8 cellular contexts compared by ENCODE assay signal in the genomic region with DNA sequence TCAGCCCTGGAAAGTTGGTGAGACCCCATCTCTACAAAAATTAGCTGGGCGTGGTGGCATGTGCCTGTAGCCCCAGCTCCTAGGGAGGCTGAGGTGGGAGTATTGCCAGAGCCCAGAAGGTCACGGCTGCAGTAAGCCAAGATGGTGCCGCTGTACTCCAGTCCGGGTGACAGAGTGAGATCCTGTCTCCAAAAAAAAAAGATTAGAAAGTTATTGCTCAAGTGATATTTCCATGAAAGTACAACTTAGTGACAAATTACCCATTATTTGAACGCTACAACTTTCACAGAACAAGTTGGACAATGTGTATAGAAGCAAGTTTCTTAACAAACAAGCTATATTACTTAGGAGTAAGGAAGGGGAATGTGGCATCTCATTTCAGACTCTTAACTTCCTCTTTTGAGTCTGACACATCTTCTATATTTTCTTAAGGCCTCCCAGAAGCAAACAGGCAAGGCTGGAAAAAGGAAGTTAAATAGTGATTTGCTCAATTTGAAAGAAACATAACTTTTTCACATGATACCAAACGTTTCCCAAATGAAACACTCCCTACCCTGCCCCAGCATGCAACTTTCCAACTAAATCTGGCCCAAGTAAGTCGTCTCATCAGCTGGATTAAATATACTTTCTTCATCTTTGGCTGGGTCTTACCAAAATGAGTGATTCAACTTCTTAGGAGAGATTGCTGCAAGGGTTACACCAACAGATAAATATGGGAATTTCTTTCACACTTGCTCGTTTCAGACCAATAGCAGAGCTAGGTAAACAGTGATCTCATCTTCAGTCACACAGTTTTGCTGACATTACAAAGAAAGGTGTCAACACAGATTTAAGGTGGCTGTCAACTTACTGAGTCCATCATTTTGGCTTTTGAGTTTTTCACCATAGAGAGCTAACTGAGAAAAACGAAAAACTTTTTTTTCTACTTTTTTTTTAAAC.
DNase-seq lines count a peak whose midpoint lies in the region; ATAC-seq and TF ChIP-seq lines count a peak whose summit lies in the region.

No MANE protein-coding gene starts in this region.

- no peaks in the 10 kb centered on the region for H3K27me3 Mint-ChIP-seq in stimulated activated naive CD8-positive, alpha-beta T cell treated with anti-CD3 and anti-CD28 coated beads, Interleukin-15, Interleukin-2, amounts not matched to agents 100 ng/mL and 50 ng/mL, for 24 hours

- H3K9ac ChIP-seq in mammary epithelial cell (ENCODE audit: insufficient read depth, low read length), result peak overlapping the region; percentile 80

- intact Hi-C loops in mammary epithelial cell (cut with micrococcal nuclease), result loop anchor here (1.0 to 5.0 kb wide), 4 partner anchors 391 to 919 kb away; no protein-coding TSS in a partner anchor

- H3K36me3 Mint-ChIP-seq in stimulated activated naive CD8-positive, alpha-beta T cell treated with anti-CD3 and anti-CD28 coated beads, Interleukin-15, Interleukin-2, amounts not matched to agents 100 ng/mL and 50 ng/mL, for 24 hours (ENCODE audit: low read depth), result peaks cover 4% of the 10 kb centered on the region

- peak overlapping the region; percentile 65 for H3K4me3 Mint-ChIP-seq in stimulated activated naive CD8-positive, alpha-beta T cell treated with anti-CD3 and anti-CD28 coated beads, Interleukin-15, Interleukin-2, amounts not matched to agents 100 ng/mL and 50 ng/mL, for 24 hours

- 64% methylated on average over 9 of the region's 9 CpGs for WGBS in mammary epithelial cell (ENCODE audit: low coverage, missing lambda C conversion rate)

- peak overlapping the region; percentile 19 for H3K4me2 ChIP-seq in mammary epithelial cell (ENCODE audit: insufficient read depth, low read depth, low read length)

- H3K4me1 Mint-ChIP-seq in stimulated activated naive CD8-positive, alpha-beta T cell treated with anti-CD3 and anti-CD28 coated beads, Interleukin-15, Interleukin-2, amounts not matched to agents 100 ng/mL and 50 ng/mL, for 24 hours (ENCODE audit: low read depth), result peaks cover 53% of the 10 kb centered on the region

- DNase-seq in stimulated activated naive CD8-positive, alpha-beta T cell treated with anti-CD3 and anti-CD28 coated beads, Interleukin-15, Interleukin-2, amounts not matched to agents 100 U/mL and 50 U/mL, for 24 hours, result no peak
- peak; percentile 80 for DNase-seq in NB4 (ENCODE audit: low read depth)
- DNase-seq in mammary epithelial cell, result peak; percentile 95
- peak; percentile 37 to 75 for DNase-seq in lung microvascular endothelial cell (ENCODE audit: low read depth in 2 of 2)
- DNase-seq in BE2C, result no peak
- DNase-seq in GM10266 (ENCODE audit: extremely low spot score), result no peak
- DNase-seq in SK-N-DZ (ENCODE audit: low spot score), result no peak

- CTCF ChIA-PET in mammary epithelial cell (lab: Charles Lee; ENCODE audit: low non-redundant PET), result no interaction called here

- H3K36me3 ChIP-seq in mammary epithelial cell (ENCODE audit: insufficient read depth, low read length), result no peaks in the 10 kb centered on the region
- no peaks in the 10 kb centered on the region for H3K36me3 ChIP-seq in BE2C

- TF ChIP-seq CTCF in NB4 (IDR thresholded peaks at IDR 0.05; ENCODE audit: low read depth, low read length) (no peak), mammary epithelial cell (conservative IDR thresholded peaks at IDR 0.05 in 1 of 2, IDR thresholded peaks at IDR 0.05 in 1 of 2; ENCODE audit: extremely low read depth in 1 of 2, insufficient read depth in 1 of 2, low read depth in 1 of 2, low read length in 2 of 2) (no peak), BE2C (IDR thresholded peaks at IDR 0.05; ENCODE audit: low read depth, low read length) (no peak), GM10266 (IDR thresholded peaks at IDR 0.05; ENCODE audit: control insufficient read depth, insufficient read depth, low read depth, missing control alignments) (no peak)

- no peaks in the 10 kb centered on the region for H3K9me3 Mint-ChIP-seq in stimulated activated naive CD8-positive, alpha-beta T cell treated with anti-CD3 and anti-CD28 coated beads, Interleukin-15, Interleukin-2, amounts not matched to agents 100 ng/mL and 50 ng/mL, for 24 hours

- peaks cover 39% of the 10 kb centered on the region for H3K4me1 ChIP-seq in mammary epithelial cell (ENCODE audit: insufficient read depth, low read length)
- H3K4me1 ChIP-seq in BE2C, result no peaks in the 10 kb centered on the region; the same call in 1 of the 2 replicates

- no peaks in the 10 kb centered on the region for H3K79me2 ChIP-seq in mammary epithelial cell (ENCODE audit: insufficient read depth, low read length)

- no peak for ATAC-seq in stimulated activated naive CD8-positive, alpha-beta T cell treated with anti-CD3 and anti-CD28 coated beads, Interleukin-15, Interleukin-2, amounts not matched to agents 100 U/mL and 50 U/mL, for 24 hours

- in situ Hi-C loops in mammary epithelial cell (cut with MboI; ENCODE audit: low sequenced_read_pairs in 2 of 2), result loop anchor here in 1 of 2 donors (5.0 kb wide), 1 partner anchor 69 kb away; no protein-coding TSS in a partner anchor

- no peak for TF ChIP-seq POLR2A in NB4 (IDR thresholded peaks at IDR 0.05; ENCODE audit: extremely low read depth, insufficient read length)

- H3K27ac ChIP-seq in mammary epithelial cell (ENCODE audit: insufficient read depth, low read depth, low read length), result peak overlapping the region; percentile 99

- dilution Hi-C loops in mammary epithelial cell (cut with HindIII; ENCODE audit: low sequenced_read_pairs), result loop anchor here (5.0 kb wide), 2 partner anchors 41 to 69 kb away; no protein-coding TSS in a partner anchor

- H3K27me3 ChIP-seq in mammary epithelial cell (ENCODE audit: insufficient read depth, low read length) (no peaks in the 10 kb centered on the region), BE2C (no peaks in the 10 kb centered on the region)

- H3K27ac Mint-ChIP-seq in stimulated activated naive CD8-positive, alpha-beta T cell treated with anti-CD3 and anti-CD28 coated beads, Interleukin-15, Interleukin-2, amounts not matched to agents 100 ng/mL and 50 ng/mL, for 24 hours, result peak overlapping the region; percentile 93

- no peaks in the 10 kb centered on the region for H4K20me1 ChIP-seq in mammary epithelial cell (ENCODE audit: insufficient read depth, low read length)

- no peak overlapping the region for H2AFZ ChIP-seq in mammary epithelial cell (ENCODE audit: low read depth, low read length)

- H3K4me3 ChIP-seq in NB4 (ENCODE audit: low read depth, low read length) (no peak overlapping the region), mammary epithelial cell (replicated peaks in 1 of 3; ENCODE audit: insufficient read depth in 1 of 3, low read depth in 2 of 3, low read length in 3 of 3) (no peak overlapping the region), BE2C (ENCODE audit: low read depth, low read length) (no peak overlapping the region)

- TSS peak; percentile 75 for BruUV-seq in mammary epithelial cell (replicated peaks; lab: Mats Ljungman, UMichigan)

- no peaks in the 10 kb centered on the region for H3K9me3 ChIP-seq in mammary epithelial cell (replicated peaks; ENCODE audit: insufficient read depth, low read length)
- H3K9me3 ChIP-seq in BE2C, result no peaks in the 10 kb centered on the region

Comparison
In these comparisons a context has a peak if more than half of its experiments do, and no peak if none do; other contexts are left out.
1. DNase-seq: peak in NB4 (single experiment), mammary epithelial cell (single experiment) and lung microvascular endothelial cell (2 of 2); none in stimulated activated naive CD8-positive, alpha-beta T cell treated with anti-CD3 and anti-CD28 coated beads, Interleukin-15, Interleukin-2, amounts not matched to agents 100 U/mL and 50 U/mL, for 24 hours (single experiment), BE2C (single experiment), GM10266 (single experiment) and SK-N-DZ (single experiment).